Comparison of ENCODE assay signal across 8 cellular contexts in the genomic region with DNA sequence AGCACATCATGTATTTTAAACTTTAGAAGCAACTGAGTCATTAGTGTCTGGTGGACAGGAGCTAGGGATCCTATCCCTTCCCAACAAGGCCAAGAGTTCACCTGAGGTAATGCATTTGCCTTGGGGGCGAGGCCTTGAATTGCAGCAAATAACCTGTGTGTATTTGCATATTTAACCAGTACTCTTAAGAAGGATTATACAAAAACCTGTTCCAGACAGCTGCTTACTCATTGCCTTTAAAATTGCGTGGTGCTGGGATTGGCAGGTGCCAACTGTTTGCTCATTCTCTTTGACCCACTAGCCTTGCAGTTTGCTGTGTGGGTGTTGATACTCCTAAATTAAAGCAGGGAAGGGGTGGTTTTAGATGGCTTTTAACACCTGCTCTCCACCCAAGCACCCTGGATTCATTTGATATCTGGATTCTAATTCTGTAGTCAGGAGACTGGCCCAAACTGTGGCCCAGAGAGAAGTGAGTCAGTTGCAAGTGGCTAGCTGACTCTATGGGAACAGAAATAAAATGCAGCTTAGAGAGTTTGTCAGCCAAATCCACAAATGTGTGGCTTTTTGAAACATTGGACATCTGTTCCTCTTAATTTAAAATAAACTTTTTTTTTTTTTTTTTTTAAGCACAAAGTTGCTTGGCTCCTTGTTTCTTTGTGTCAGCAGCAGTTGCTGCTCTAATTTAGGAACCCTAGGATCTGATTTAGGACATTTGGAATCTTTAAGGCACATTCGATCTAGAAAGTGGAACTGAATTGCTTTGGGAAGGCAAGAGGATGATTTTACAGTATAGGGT. TPM values are rescaled to one million over a fixed set of nuclear protein-coding genes. Genes with fewer than 3 reads are reported as not detected.
DNase-seq lines count a peak whose midpoint lies in the region; ATAC-seq, FAIRE-seq and TF ChIP-seq lines count a peak whose summit lies in the region.

No MANE protein-coding gene starts in this region.

- CTCF ChIA-PET in A549 (lab: Yijun Ruan, JAX): interaction anchor here (1.0 to 12.7 kb wide), 6 partner anchors 31 to 143 kb away, joined by 3 to 244 read pairs (median 3); no protein-coding TSS in a partner anchor

- H3K9me3 ChIP-seq in A549 (no peaks in the 10 kb centered on the region), heart left ventricle (no peaks in the 10 kb centered on the region)

- peaks cover 14% of the 10 kb centered on the region for H3K79me2 ChIP-seq in GM23338 (replicated peaks; ENCODE audit: insufficient read depth)

- ATAC-seq in A549: peak; percentile 22 to 27
- peak; percentile 12 for ATAC-seq in GM23338
- ATAC-seq in heart left ventricle: peak; percentile 18 to 37 (median 34)

- intact Hi-C loops in activated T-helper 2 cell treated with anti-CD3 and anti-CD28 coated beads, Interferon-gamma antibody, Interleukin-2, Interleukin-4, amounts not matched to agents 10 μg/mL and 5 μg/mL and 100 μg/mL, durations not matched to agents 14 hours and 24 hours and 36 hours (cut with micrococcal nuclease): loop anchor here (5.0 kb wide), 1 partner anchor 138 kb away; the partner anchor contains the start of genes PTRH2 and VMP1
- intact Hi-C loops in heart left ventricle (cut with DNase I): no loop called here

- no peaks in the 10 kb centered on the region for H3K27me3 ChIP-seq in GM23338 (ENCODE audit: insufficient read depth)
- H3K27me3 ChIP-seq in heart left ventricle: no peaks in the 10 kb centered on the region

- no peak; the same call in 1 of the 2 replicates for TF ChIP-seq POLR2A in A549 (IDR thresholded peaks at IDR 0.05; ENCODE audit: low read length)
- no peak for TF ChIP-seq POLR2A in heart left ventricle (IDR thresholded peaks at IDR 0.05)

- TF ChIP-seq RAD21 in A549 (conservative IDR thresholded peaks at IDR 0.05 in 1 of 2, IDR thresholded peaks at IDR 0.05 in 1 of 2): peak in 1 of 2 experiments; percentile 24; a peak in 2 of 5 replicates

- no peaks in the 10 kb centered on the region for H4K20me1 ChIP-seq in GM23338 (replicated peaks; ENCODE audit: insufficient read depth)

- H3F3A ChIP-seq in GM23338 (replicated peaks; ENCODE audit: low read depth): no peaks in the 10 kb centered on the region

- TF ChIP-seq EP300 in A549 (IDR thresholded peaks at IDR 0.05): peak; percentile 88 to 93

- 1% methylated on average over 3 of the region's 3 CpGs for WGBS in A549 (ENCODE audit: missing lambda C conversion rate)
- 48 to 51% (median 49%) methylated on average over 3 of the region's 3 CpGs for WGBS in heart left ventricle, 4 donors

- no peak for TF ChIP-seq CTCF in A549 (IDR thresholded peaks at IDR 0.05)
- no peak for TF ChIP-seq CTCF in GM23338 (conservative IDR thresholded peaks at IDR 0.05; ENCODE audit: low read depth in 2 of 2)
- TF ChIP-seq CTCF in heart left ventricle (IDR thresholded peaks at IDR 0.05): no peak

- no peaks in the 10 kb centered on the region for H3K9me2 ChIP-seq in GM23338 (ENCODE audit: insufficient read depth)

- H3K4me3 ChIP-seq in A549 (peak overlapping the region; percentile 13; the same call in 1 of the 3 replicates), GM23338 (no peak overlapping the region), heart left ventricle (peak overlapping the region in 3 of 12 donors; percentile 3 to 28 (median 22)), skeletal muscle cell (ENCODE audit: low read depth, low read length) (no peak overlapping the region)

- peak overlapping the region; percentile 75 for H3K27ac Mint-ChIP-seq in GM23338
- peak overlapping the region; percentile 86 for H3K27ac Mint-ChIP-seq in activated T-helper 2 cell treated with anti-CD3 and anti-CD28 coated beads, Interferon-gamma antibody, Interleukin-2, Interleukin-4, amounts not matched to agents 10 μg/mL and 5 μg/mL and 100 μg/mL, durations not matched to agents 14 hours and 24 hours and 36 hours

- peaks cover 44% of the 10 kb centered on the region for H3K27me3 Mint-ChIP-seq in GM23338 (ENCODE audit: insufficient read depth, low read depth, poor library complexity)
- peaks cover 2% of the 10 kb centered on the region for H3K27me3 Mint-ChIP-seq in activated T-helper 2 cell treated with anti-CD3 and anti-CD28 coated beads, Interferon-gamma antibody, Interleukin-2, Interleukin-4, amounts not matched to agents 10 μg/mL and 5 μg/mL and 100 μg/mL, durations not matched to agents 14 hours and 24 hours and 36 hours (ENCODE audit: low read depth)

- H3K36me3 ChIP-seq in GM23338 (ENCODE audit: insufficient read depth) (no peaks in the 10 kb centered on the region), heart left ventricle (peaks cover 0 to 20% (median 6%) of the 10 kb centered on the region in 9 donors)

- peaks cover 4% of the 10 kb centered on the region; the same call in 2 of the 3 replicates for H3K9me3 Mint-ChIP-seq in GM23338
- H3K9me3 Mint-ChIP-seq in activated T-helper 2 cell treated with anti-CD3 and anti-CD28 coated beads, Interferon-gamma antibody, Interleukin-2, Interleukin-4, amounts not matched to agents 10 μg/mL and 5 μg/mL and 100 μg/mL, durations not matched to agents 14 hours and 24 hours and 36 hours: no peaks in the 10 kb centered on the region

- H3K4me1 ChIP-seq in A549 (peaks cover 61% of the 10 kb centered on the region), GM23338 (ENCODE audit: insufficient read depth) (peaks cover 17% of the 10 kb centered on the region), heart left ventricle (peaks cover 2 to 67% (median 24%) of the 10 kb centered on the region in 12 donors)

- H3K36me3 Mint-ChIP-seq in GM23338 (ENCODE audit: low read depth): peaks cover 26% of the 10 kb centered on the region
- peaks cover 27% of the 10 kb centered on the region for H3K36me3 Mint-ChIP-seq in activated T-helper 2 cell treated with anti-CD3 and anti-CD28 coated beads, Interferon-gamma antibody, Interleukin-2, Interleukin-4, amounts not matched to agents 10 μg/mL and 5 μg/mL and 100 μg/mL, durations not matched to agents 14 hours and 24 hours and 36 hours (ENCODE audit: low read depth)

- H3K27ac ChIP-seq in A549 (peak overlapping the region; percentile 91 to 96), GM23338 (ENCODE audit: low read depth) (no peak overlapping the region), heart left ventricle (peak overlapping the region in 11 of 12 donors; percentile 57 to 95 (median 77))

- peak overlapping the region; percentile 77 for H3K4me2 ChIP-seq in A549
- peak overlapping the region; percentile 27; the same call in 1 of the 2 replicates for H3K4me2 ChIP-seq in GM23338

- peaks cover 52% of the 10 kb centered on the region for H3K4me1 Mint-ChIP-seq in GM23338
- peaks cover 51% of the 10 kb centered on the region for H3K4me1 Mint-ChIP-seq in activated T-helper 2 cell treated with anti-CD3 and anti-CD28 coated beads, Interferon-gamma antibody, Interleukin-2, Interleukin-4, amounts not matched to agents 10 μg/mL and 5 μg/mL and 100 μg/mL, durations not matched to agents 14 hours and 24 hours and 36 hours (ENCODE audit: low read depth)

- DNase-seq in A549 (ENCODE audit: low read depth in 1 of 2, low spot score in 1 of 2) (peak; percentile 72 to 99), GM23338 (ENCODE audit: low spot score) (peak; percentile 54), NCI-H510A (lab: John Stamatoyannopoulos, UW) (peak; percentile 98), heart left ventricle (no peak), skeletal muscle cell (ENCODE audit: low read depth) (peak; percentile 68), NCI-H128 (lab: John Stamatoyannopoulos, UW; ENCODE audit: unreplicated experiment) (no peak), DMS79 (lab: John Stamatoyannopoulos, UW) (no peak)
- DNase-seq in activated T-helper 2 cell treated with anti-CD3 and anti-CD28 coated beads, Interferon-gamma antibody, Interleukin-2, Interleukin-4, amounts not matched to agents 10 μg/mL and 5 μg/mL and 100 μg/mL, durations not matched to agents 14 hours and 24 hours and 36 hours (ENCODE audit: low spot score): no peak

- no peak overlapping the region for H2AFZ ChIP-seq in GM23338

- H3K4me3 Mint-ChIP-seq in GM23338: no peak overlapping the region
- peak overlapping the region; percentile 35 for H3K4me3 Mint-ChIP-seq in activated T-helper 2 cell treated with anti-CD3 and anti-CD28 coated beads, Interferon-gamma antibody, Interleukin-2, Interleukin-4, amounts not matched to agents 10 μg/mL and 5 μg/mL and 100 μg/mL, durations not matched to agents 14 hours and 24 hours and 36 hours (ENCODE audit: low read depth)

- POLR2A ChIA-PET in A549 (lab: Yijun Ruan, JAX): interaction anchor here (0.5 to 13.6 kb wide), 15 partner anchors 8 to 304 kb away, joined by 3 to 610 read pairs (median 12); partner anchors contain the start of genes CA4, PTRH2, RPS6KB1 and TUBD1

- peak; percentile 18 for FAIRE-seq in A549 (lab: Jason Lieb, UNC)

TF ChIP-seq in A549, 52 proteins besides CTCF, POLR2A, EP300 and RAD21 (continues in another document):
- TF ChIP-seq KDM1A (IDR thresholded peaks at IDR 0.05; ENCODE audit: low read depth): no peak

RNA-seq across cellular contexts. Expression of gene TUBD1, which starts 47.0 kb away (rescaled TPM):
- polyA plus RNA-seq in A549 (2011; rRNA removed) (24.4 and 28.3 TPM in 2 replicates), A549 (2017; fragmentation: RNase III; extraction: RNeasy Plus Mini Kit Qiagen cat#74134 plus additional on column Dnase treatment) (15.5 to 15.9 TPM (median 15.7 TPM) in 3 replicates), GM23338 (2016; fragmentation: Nextera tagmentation; extraction: Ambion mirVana) (10.1 and 11.6 TPM in 2 replicates), heart left ventricle (1 to 10 TPM; 4.6 to 7.0 TPM)
- polyA plus RNA-seq in A549 (2012; cell fraction: cytosol; rRNA removed): 9.0 and 10.4 TPM in 2 replicates
- 3.6 and 4.7 TPM in 2 replicates for polyA plus RNA-seq in A549 (2012; cell fraction: nucleus; rRNA removed)
- polyA minus RNA-seq in A549 (2011; rRNA and poly(A)+ RNA removed): 27.4 and 33.7 TPM in 2 replicates
- total RNA-seq in GM23338 (2014; rRNA removed; shearing (Covaris generic)): 13.8 and 17.6 TPM in 2 replicates
- 8.2 and 9.3 TPM in 2 replicates for total RNA-seq in activated T-helper 2 cell treated with anti-CD3 and anti-CD28 coated beads, Interferon-gamma antibody, Interleukin-2, Interleukin-4, amounts not matched to agents 10 μg/mL and 5 μg/mL and 100 μg/mL, durations not matched to agents 14 hours and 24 hours and 36 hours
- total RNA-seq in heart left ventricle: 1 to 10 TPM; 3.7 to 8.5 (median 6.2) TPM

RNA-seq across cellular contexts. Expression of gene RPS6KB1, which starts 47.1 kb away (rescaled TPM):
- polyA plus RNA-seq in A549 (2011; rRNA removed) (53.7 and 57.3 TPM in 2 replicates), A549 (2017; fragmentation: RNase III; extraction: RNeasy Plus Mini Kit Qiagen cat#74134 plus additional on column Dnase treatment) (67.3 to 81.7 TPM (median 69.4 TPM) in 3 replicates), GM23338 (2016; fragmentation: Nextera tagmentation; extraction: Ambion mirVana) (20.4 and 21.7 TPM in 2 replicates), heart left ventricle (10 to 100 TPM in 1 of 2 donors, 1 to 10 TPM in 1; 7.8 to 11.6 TPM)
- 16.0 and 16.7 TPM in 2 replicates for polyA plus RNA-seq in A549 (2012; cell fraction: cytosol; rRNA removed)
- polyA plus RNA-seq in A549 (2012; cell fraction: nucleus; rRNA removed): 11.6 and 25.0 TPM in 2 replicates
- polyA minus RNA-seq in A549 (2011; rRNA and poly(A)+ RNA removed): 35.0 and 37.4 TPM in 2 replicates
- total RNA-seq in GM23338 (2014; rRNA removed; shearing (Covaris generic)): 15.1 and 19.5 TPM in 2 replicates
- total RNA-seq in activated T-helper 2 cell treated with anti-CD3 and anti-CD28 coated beads, Interferon-gamma antibody, Interleukin-2, Interleukin-4, amounts not matched to agents 10 μg/mL and 5 μg/mL and 100 μg/mL, durations not matched to agents 14 hours and 24 hours and 36 hours: 65.9 and 70.1 TPM in 2 replicates
- 10 to 100 TPM; 13.5 to 29.4 (median 24.5) TPM for total RNA-seq in heart left ventricle

Comparison
In these comparisons a context has a peak if more than half of its experiments do, and no peak if none do; other contexts are left out.
1. DNase-seq: peak in A549 (2 of 2), GM23338 (single experiment), NCI-H510A (single experiment) and skeletal muscle cell (single experiment); none in activated T-helper 2 cell treated with anti-CD3 and anti-CD28 coated beads, Interferon-gamma antibody, Interleukin-2, Interleukin-4, amounts not matched to agents 10 μg/mL and 5 μg/mL and 100 μg/mL, durations not matched to agents 14 hours and 24 hours and 36 hours (single experiment), heart left ventricle (0 of 5), NCI-H128 (single experiment) and DMS79 (single experiment).
2. Peak in every context shown above with its lines, with median percentiles within 50 percentile points of each other: ATAC-seq.